In genomic region chr10:60487543-60487942, GRCh38 we compare ENCODE assay signal across 24 cellular contexts.
"Had no signal": no experiment of that assay in that cellular context is flagged by ENCODE, and none has a peak within 500 bp of the region (broad histone marks: within the 10 kb centered on the region; RNA-seq: fewer than 3 reads in every experiment).

No MANE protein-coding gene starts in this region.

- H3K27ac ChIP-seq: gastrocnemius medialis, neural progenitor cell, psoas muscle, skin epidermis, spleen, thoracic aorta, transverse colon, vagina had no signal

- H3K36me3 ChIP-seq: gastrocnemius medialis, neural progenitor cell, spleen, thoracic aorta, transverse colon, vagina had no signal

- H3K4me1 ChIP-seq: neural progenitor cell, transverse colon had no signal

- H3K4me2 ChIP-seq: neural progenitor cell had no signal

- ATAC-seq: gastrocnemius medialis; left lobe of liver; naive thymus-derived CD4-positive, alpha-beta T cell; psoas muscle; right cardiac atrium; stimulated activated naive B cell treated with anti-CD40 and anti-IgM and Interleukin-4, amounts not matched to agents 10 μg/mL and 1 μg/mL and 100 μg/mL, for 72 hours had no signal

- H3K27me3 ChIP-seq: dorsolateral prefrontal cortex, gastrocnemius medialis, neural progenitor cell, spleen, transverse colon, vagina had no signal

- H2AFZ ChIP-seq: neural progenitor cell had no signal

- H3K9me3 ChIP-seq: gastrocnemius medialis, psoas muscle, spleen, thoracic aorta, transverse colon, vagina had no signal

- H3K9ac ChIP-seq: neural progenitor cell had no signal

- DNase-seq: dorsolateral prefrontal cortex; effector CD4-positive, alpha-beta T cell; foreskin fibroblast; gastrocnemius medialis; head of caudate nucleus; mesenchymal stem cell; midbrain; naive thymus-derived CD4-positive, alpha-beta T cell; nucleus accumbens; psoas muscle; right cardiac atrium; spleen; stimulated activated CD4-positive, alpha-beta T cell treated with anti-CD3 and anti-CD28 coated beads, Interleukin-15, amount 100 ng/mL, for 24 hours; stimulated activated CD4-positive, alpha-beta T cell treated with anti-CD3 and anti-CD28 coated beads, Interleukin-2, amount 100 ng/mL, for 48 hours; stimulated activated naive B cell treated with anti-CD40 and anti-IgM and Interleukin-4, amounts not matched to agents 10 μg/mL and 1 μg/mL and 100 μg/mL, for 72 hours; transverse colon had no signal

- FAIRE-seq: colon, keratinocyte had no signal

- H3K4me3 ChIP-seq: dorsolateral prefrontal cortex, gastrocnemius medialis, lung, neural progenitor cell, psoas muscle, skin epidermis, spleen, thoracic aorta, transverse colon, vagina had no signal
